ENCODE assay signal across 1 cellular context in genomic region chrX:66889418-66889817, GRCh38.
TF ChIP-seq lines count a peak whose summit lies in the region.

No MANE protein-coding gene starts in this region.

TF ChIP-seq in HepG2, 621 proteins besides CTCF, POLR2A, EP300 and RAD21 (continued from another document):
- no peak for TF ChIP-seq RNF219 (CRISPR knock-in tag; IDR thresholded peaks at IDR 0.05)
- no peak for TF ChIP-seq ZNF576 (CRISPR knock-in tag; IDR thresholded peaks at IDR 0.05)
